Comparison of ENCODE assay signal across 8 cellular contexts in genomic region chr17:8187517-8188407, GRCh38. TPM values are rescaled to one million over a fixed set of nuclear protein-coding genes. Genes with fewer than 3 reads are reported as not detected.
DNase-seq lines count a peak whose midpoint lies in the region; TF ChIP-seq lines count a peak whose summit lies in the region.

No MANE protein-coding gene starts in this region.

- WGBS in transverse colon (ENCODE audit: low coverage in 1 of 2), 2 donors, result 0 to 3% methylated on average over 6 to 28 of the region's 28 CpGs

- H3K4me3 ChIP-seq in left ventricle myocardium inferior (peak overlapping the region; percentile 83), transverse colon (peak overlapping the region in 3 of 4 donors; percentile 66 to 75 (median 74))

- DNase-seq in DMS114 treated with DMSO at 0.1 percent for 48 hours (lab: John Stamatoyannopoulos, UW; ENCODE audit: unreplicated experiment) (peak; percentile 98), HEK293T (ENCODE audit: extremely low spot score) (peak; percentile 75), NCI-H146 (lab: John Stamatoyannopoulos, UW) (peak; percentile 98), T follicular helper cell (ENCODE audit: low read depth) (peak; percentile 78), amniotic epithelial cell (ENCODE audit: low read depth) (peak; percentile 99), left ventricle myocardium inferior (peak; percentile 90), posterior cingulate gyrus (peak; percentile 71 to 96 (median 80)), transverse colon (peak; percentile 94)

- H3K9me3 ChIP-seq in left ventricle myocardium inferior (replicated peaks) (no peaks in the 10 kb centered on the region), transverse colon (no peaks in the 10 kb centered on the region)

- CTCF ChIA-PET in HEK293T (lab: Yijun Ruan, JAX), result interaction anchor here (0.6 to 0.7 kb wide), 4 partner anchors 21 to 530 kb away, joined by 3 to 5 read pairs (median 4); partner anchors contain the start of gene SLC25A35

- no peaks in the 10 kb centered on the region for H3K36me3 ChIP-seq in left ventricle myocardium inferior
- no peaks in the 10 kb centered on the region for H3K36me3 ChIP-seq in transverse colon

- H3K4me1 ChIP-seq in left ventricle myocardium inferior (peaks cover 56% of the 10 kb centered on the region), transverse colon (peaks cover 24 to 40% (median 33%) of the 10 kb centered on the region in 4 donors)

- peak; percentile 7 for TF ChIP-seq CTCF in left ventricle myocardium inferior (IDR thresholded peaks at IDR 0.05; ENCODE audit: borderline replicate concordance)
- no peak for TF ChIP-seq CTCF in transverse colon (IDR thresholded peaks at IDR 0.05)

- intact Hi-C loops in left ventricle myocardium inferior (cut with micrococcal nuclease), result loop anchor here (5.0 to 10.0 kb wide), 2 partner anchors 35 to 63 kb away; partner anchors contain the start of gene HES7
- intact Hi-C loops in posterior cingulate gyrus (cut with DNase I), result loop anchor here (2.0 kb wide), 2 partner anchors 25 to 67 kb away; partner anchors contain the start of gene VAMP2
- intact Hi-C loops in transverse colon (cut with DNase I; ENCODE audit: low total_unique reads), result loop anchor here (2.0 to 10.0 kb wide), 2 partner anchors 35 to 63 kb away; partner anchors contain the start of gene HES7

- in situ Hi-C loops in transverse colon (cut with MboI; ENCODE audit: low pct_ligation_motif_present in 1 of 4, low pct_unique_long_range_greater_than_20kb in 1 of 4, low sequenced_read_pairs in 3 of 4), result no loop called here

- peak; percentile 60 for TF ChIP-seq POLR2A in transverse colon (IDR thresholded peaks at IDR 0.05)

- H3K27me3 ChIP-seq in left ventricle myocardium inferior (ENCODE audit: low read depth), result no peaks in the 10 kb centered on the region
- no peaks in the 10 kb centered on the region for H3K27me3 ChIP-seq in transverse colon

- no peak for TF ChIP-seq EP300 in transverse colon (IDR thresholded peaks at IDR 0.05; ENCODE audit: low read depth)

- peak overlapping the region; percentile 95 for H3K27ac ChIP-seq in left ventricle myocardium inferior (replicated peaks)
- H3K27ac ChIP-seq in transverse colon, result peak overlapping the region; percentile 95 to 96 (median 96)

- POLR2A ChIA-PET in HEK293T (lab: Yijun Ruan, JAX), result interaction anchor here (0.7 to 10.5 kb wide), 10 partner anchors 12 to 256 kb away, joined by 3 to 135 read pairs (median 6); partner anchors contain the start of genes AURKB, CNTROB, CTC1 and KRABD2

TF ChIP-seq in HEK293T, 16 proteins besides CTCF, POLR2A, EP300 and RAD21:
- TF ChIP-seq L3MBTL2 (conservative IDR thresholded peaks at IDR 0.05) (peak; percentile 7; the same call in 1 of the 2 replicates), ARNT (IDR thresholded peaks at IDR 0.05) (no peak)

RNA-seq across cellular contexts. Expression of gene BORCS6, which starts 2.2 kb away (rescaled TPM):
- total RNA-seq in left ventricle myocardium inferior (8.4 TPM), transverse colon (10 to 100 TPM in 3 of 4 donors, 1 to 10 TPM in 1; 3.2 to 17.1 (median 12.7) TPM)

RNA-seq across cellular contexts. Expression of gene TMEM107, which starts 11.6 kb away (rescaled TPM):
- 7.9 TPM for total RNA-seq in left ventricle myocardium inferior
- 10 to 100 TPM in 2 of 4 donors, 1 to 10 TPM in 2; 1.5 to 74.6 (median 18.3) TPM for total RNA-seq in transverse colon

RNA-seq across cellular contexts. Expression of gene AURKB, which starts 22.6 kb away (rescaled TPM):
- total RNA-seq in left ventricle myocardium inferior (1.2 TPM), transverse colon (1 to 10 TPM; 2.2 to 8.6 (median 5.6) TPM)

RNA-seq across cellular contexts. Expression of gene VAMP2, which starts 25.0 kb away (rescaled TPM):
- total RNA-seq in left ventricle myocardium inferior (59.6 TPM), transverse colon (10 to 100 TPM; 20.9 to 49.4 (median 30.1) TPM)

RNA-seq across cellular contexts. Expression of gene PER1, which starts 35.6 kb away (rescaled TPM):
- total RNA-seq in left ventricle myocardium inferior (109 TPM), transverse colon (100 to 1,000 TPM in 2 of 4 donors, 10 to 100 TPM in 2; 55.9 to 211 (median 109) TPM)

Comparison
In these comparisons a context has a peak if more than half of its experiments do, and no peak if none do; other contexts are left out.
1. Peak in every context shown above with its lines: DNase-seq, H3K4me3 ChIP-seq and H3K27ac ChIP-seq.